Comparison of ENCODE assay signal across 2 cellular contexts in genomic region chr19:39819786-39820185, GRCh38.
TF ChIP-seq lines count a peak whose summit lies in the region.

No MANE protein-coding gene starts in this region.

TF ChIP-seq in A549, 52 proteins besides CTCF, POLR2A, EP300 and RAD21:
- no peak for TF ChIP-seq BHLHE40 (IDR thresholded peaks at IDR 0.05; ENCODE audit: low read depth, low read length)
- TF ChIP-seq MAFK (IDR thresholded peaks at IDR 0.05; ENCODE audit: partially characterized antibody) = peak; percentile 92

TF ChIP-seq in IMR-90, 13 proteins besides CTCF, POLR2A, EP300 and RAD21:
- TF ChIP-seq MXI1 (IDR thresholded peaks at IDR 0.05; ENCODE audit: borderline replicate concordance, low read depth, low read length) = no peak
- TF ChIP-seq MAFK (IDR thresholded peaks at IDR 0.05; ENCODE audit: low read depth, low read length) = peak; percentile 80
TF ChIP-seq in IMR-90: peak in this region for 1.
